31 cellular contexts compared by ENCODE assay signal in genomic region chr16:8548166-8548565, GRCh38. TPM values are rescaled to one million over a fixed set of nuclear protein-coding genes. Genes with fewer than 3 reads are reported as not detected.
"Had no signal": no experiment of that assay in that cellular context is flagged by ENCODE, and none has a peak within 500 bp of the region (broad histone marks: within the 10 kb centered on the region; RNA-seq: fewer than 3 reads in every experiment).

No MANE protein-coding gene starts in this region.

- H3K36me3 ChIP-seq: brain microvascular endothelial cell, cardiac muscle cell, SJCRH30, WERI-Rb-1 had no signal

- H3K9me3 ChIP-seq: SJCRH30, SK-N-SH had no signal

- H3K27ac ChIP-seq: brain microvascular endothelial cell, cardiac muscle cell, KMS-11, SJCRH30, WERI-Rb-1 had no signal

- H3K4me2 ChIP-seq: KMS-11, SK-N-SH had no signal

- DNase-seq: activated CD4-positive, alpha-beta memory T cell treated with anti-CD3 and anti-CD28 coated beads, Interleukin-2, amount 10 ng/mL, durations not matched to agents 7 days and 5 days; activated CD4-positive, alpha-beta T cell treated with anti-CD3 and anti-CD28 coated beads for 36 hours; activated CD4-positive, alpha-beta T cell treated with anti-CD3 and anti-CD28 coated beads, Interleukin-2, amount 50 U/mL, for 1 hour; activated gamma-delta T cell; activated naive CD4-positive, alpha-beta T cell treated with anti-CD3 and anti-CD28 coated beads for 36 hours; activated T-cell treated with anti-CD3 and anti-CD28 coated beads for 4 hours; activated T-cell treated with anti-CD3 and anti-CD28 coated beads, Interleukin-2, amount 50 U/mL, for 48 hours; amygdala; brain microvascular endothelial cell; NCI-H1092 treated with DMSO at 0.1 percent for 48 hours; NCI-H1417 treated with DMSO at 0.1 percent for 48 hours; NCI-H1694; NCI-H2171; NCI-H2227 treated with DMSO at 0.1 percent for 48 hours; NCI-H446 treated with DMSO at 0.1 percent for 48 hours; NCI-H524 treated with DMSO at 0.1 percent for 48 hours; NCI-H748 treated with DMSO at 0.1 percent for 48 hours; RPMI8226; SJCRH30; SK-N-SH; T-helper 1 cell; WERI-Rb-1 had no signal

- H3K9ac ChIP-seq: KMS-11, SK-N-SH had no signal

- H3K27me3 ChIP-seq: brain microvascular endothelial cell, SJCRH30 had no signal

- H3K4me3 ChIP-seq: cardiac muscle cell, SJCRH30 had no signal

- H3K4me1 ChIP-seq: SJCRH30 had no signal

RNA-seq across cellular contexts. Expression of gene TMEM114, which starts 42.1 kb away (rescaled TPM):
- total RNA-seq: activated CD4-positive, alpha-beta memory T cell treated with anti-CD3 and anti-CD28 coated beads, Interleukin-2, amount 10 ng/mL, durations not matched to agents 7 days and 5 days; activated CD4-positive, alpha-beta T cell treated with anti-CD3 and anti-CD28 coated beads for 36 hours; activated CD8-positive, alpha-beta memory T cell treated with anti-CD3 and anti-CD28 coated beads for 36 hours; activated naive CD4-positive, alpha-beta T cell treated with anti-CD3 and anti-CD28 coated beads for 36 hours; activated T-helper 17 cell treated with anti-CD3 and anti-CD28 coated beads, Interleukin-2, amount 50 U/mL, for 72 hours; astrocyte; cardiac muscle cell; MCF 10A; OCI-LY7; Right ventricle myocardium inferior; SJCRH30; T-helper 2 cell treated with Interferon-gamma antibody and Interleukin-4, amounts not matched to agents 100 ng/mL and 5 ng/mL, for 36 hours had no signal
- polyA plus RNA-seq: cardiac muscle cell, SK-N-SH had no signal
